In genomic region chr12:53302903-53303302, GRCh38 we compare ENCODE assay signal across 2 cellular contexts.
TF ChIP-seq lines count a peak whose summit lies in the region.

No MANE protein-coding gene starts in this region.

TF ChIP-seq in SK-N-SH, 30 proteins besides CTCF, POLR2A, EP300 and RAD21:
- TF ChIP-seq, protein P1, sequence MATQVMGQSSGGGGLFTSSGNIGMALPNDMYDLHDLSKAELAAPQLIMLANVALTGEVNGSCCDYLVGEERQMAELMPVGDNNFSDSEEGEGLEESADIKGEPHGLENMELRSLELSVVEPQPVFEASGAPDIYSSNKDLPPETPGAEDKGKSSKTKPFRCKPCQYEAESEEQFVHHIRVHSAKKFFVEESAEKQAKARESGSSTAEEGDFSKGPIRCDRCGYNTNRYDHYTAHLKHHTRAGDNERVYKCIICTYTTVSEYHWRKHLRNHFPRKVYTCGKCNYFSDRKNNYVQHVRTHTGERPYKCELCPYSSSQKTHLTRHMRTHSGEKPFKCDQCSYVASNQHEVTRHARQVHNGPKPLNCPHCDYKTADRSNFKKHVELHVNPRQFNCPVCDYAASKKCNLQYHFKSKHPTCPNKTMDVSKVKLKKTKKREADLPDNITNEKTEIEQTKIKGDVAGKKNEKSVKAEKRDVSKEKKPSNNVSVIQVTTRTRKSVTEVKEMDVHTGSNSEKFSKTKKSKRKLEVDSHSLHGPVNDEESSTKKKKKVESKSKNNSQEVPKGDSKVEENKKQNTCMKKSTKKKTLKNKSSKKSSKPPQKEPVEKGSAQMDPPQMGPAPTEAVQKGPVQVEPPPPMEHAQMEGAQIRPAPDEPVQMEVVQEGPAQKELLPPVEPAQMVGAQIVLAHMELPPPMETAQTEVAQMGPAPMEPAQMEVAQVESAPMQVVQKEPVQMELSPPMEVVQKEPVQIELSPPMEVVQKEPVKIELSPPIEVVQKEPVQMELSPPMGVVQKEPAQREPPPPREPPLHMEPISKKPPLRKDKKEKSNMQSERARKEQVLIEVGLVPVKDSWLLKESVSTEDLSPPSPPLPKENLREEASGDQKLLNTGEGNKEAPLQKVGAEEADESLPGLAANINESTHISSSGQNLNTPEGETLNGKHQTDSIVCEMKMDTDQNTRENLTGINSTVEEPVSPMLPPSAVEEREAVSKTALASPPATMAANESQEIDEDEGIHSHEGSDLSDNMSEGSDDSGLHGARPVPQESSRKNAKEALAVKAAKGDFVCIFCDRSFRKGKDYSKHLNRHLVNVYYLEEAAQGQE (IDR thresholded peaks at IDR 0.05; ENCODE audit: low read depth, low read length), result no peak
- no peak for TF ChIP-seq TCF12 (IDR thresholded peaks at IDR 0.05)
- no peak for TF ChIP-seq SIN3A (IDR thresholded peaks at IDR 0.05; ENCODE audit: borderline replicate concordance, low read depth, low read length)
- TF ChIP-seq FOSL2 (IDR thresholded peaks at IDR 0.05; ENCODE audit: borderline replicate concordance, low read depth), result no peak
- no peak for TF ChIP-seq JUND (IDR thresholded peaks at IDR 0.05)
TF ChIP-seq in SK-N-SH: peak in this region for 0.

TF ChIP-seq in SK-N-SH treated with all-trans-retinoic acid at 6 μM for 48 hours, 23 proteins besides CTCF, POLR2A, EP300 and RAD21 (continued from another document):
- TF ChIP-seq PATZ1 (CRISPR knock-in tag; IDR thresholded peaks at IDR 0.05; ENCODE audit: borderline replicate concordance) (no peak), ZNF565 (CRISPR knock-in tag; conservative IDR thresholded peaks at IDR 0.05; ENCODE audit: low read depth) (no peak), TCF4 (CRISPR knock-in tag; IDR thresholded peaks at IDR 0.05; ENCODE audit: borderline replicate concordance) (no peak), ESRRG (CRISPR knock-in tag; IDR thresholded peaks at IDR 0.05) (no peak), ZFP3 (CRISPR knock-in tag; IDR thresholded peaks at IDR 0.05) (no peak), ZNF70 (CRISPR knock-in tag; IDR thresholded peaks at IDR 0.05) (no peak), PPARA (CRISPR knock-in tag; IDR thresholded peaks at IDR 0.05; ENCODE audit: borderline replicate concordance) (no peak), TSHZ2 (CRISPR knock-in tag; IDR thresholded peaks at IDR 0.05) (no peak), CSRNP3 (CRISPR knock-in tag; IDR thresholded peaks at IDR 0.05) (no peak), SNAI2 (CRISPR knock-in tag; IDR thresholded peaks at IDR 0.05) (no peak), OSR1 (CRISPR knock-in tag; IDR thresholded peaks at IDR 0.05) (no peak), ZFP30 (CRISPR knock-in tag; IDR thresholded peaks at IDR 0.05) (no peak), CSDC2 (CRISPR knock-in tag; IDR thresholded peaks at IDR 0.05) (no peak), ZC3H10 (CRISPR knock-in tag; IDR thresholded peaks at IDR 0.05) (no peak), BACH2 (CRISPR knock-in tag; IDR thresholded peaks at IDR 0.05; ENCODE audit: borderline replicate concordance) (no peak)
